Comparison of ENCODE assay signal across 11 cellular contexts in the genomic region with DNA sequence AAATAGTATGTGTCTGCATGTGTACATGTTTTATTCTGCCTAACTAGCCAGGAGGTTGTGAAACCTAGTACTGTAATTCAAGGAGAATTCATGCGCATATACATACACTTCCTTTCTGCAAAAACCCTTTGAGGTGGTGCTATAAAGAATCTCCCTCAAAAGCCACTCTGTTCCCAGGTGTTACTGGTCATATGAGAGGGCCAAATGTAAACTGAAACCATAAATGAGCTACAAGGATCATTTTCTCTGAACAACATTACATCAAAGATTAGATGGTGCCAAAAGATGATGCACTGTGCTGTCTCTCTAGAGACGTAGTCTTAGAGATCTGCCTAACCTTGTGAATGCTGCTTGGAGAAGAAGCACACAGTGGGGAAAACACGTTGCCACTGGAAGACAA. TPM values are rescaled to one million over a fixed set of nuclear protein-coding genes. Genes with fewer than 3 reads are reported as not detected.
A peak's percentile ranks its signal among the peaks of the same experiment; 100 is the strongest.
DNase-seq lines count a peak whose midpoint lies in the region; ATAC-seq, FAIRE-seq and TF ChIP-seq lines count a peak whose summit lies in the region.
"Had no signal": no experiment of that assay in that cellular context is flagged by ENCODE, and none has a peak within 500 bp of the region (broad histone marks: within the 10 kb centered on the region; RNA-seq: fewer than 3 reads in every experiment).

No MANE protein-coding gene starts in this region.

- H3K4me3 ChIP-seq in gastroesophageal sphincter (no peak overlapping the region), lower leg skin (ENCODE audit: low read depth, poor library complexity, severe bottlenecking) (no peak overlapping the region)
- H3K4me3 ChIP-seq: skin epidermis, thyroid gland had no signal

- intact Hi-C loops in lower leg skin (cut with DNase I; ENCODE audit: low total_unique reads) = no loop called here

- peak overlapping the region in 3 of 4 donors; percentile 81 for H3K27ac ChIP-seq in gastroesophageal sphincter
- H3K27ac ChIP-seq: skin epidermis, thyroid gland had no signal

- ATAC-seq in GM21786 (IDR thresholded peaks at IDR 0.05; ENCODE audit: unreplicated experiment) (peak; percentile 79), gastroesophageal sphincter (no peak), GM19035 (IDR thresholded peaks at IDR 0.05; ENCODE audit: unreplicated experiment) (no peak), GM18519 (IDR thresholded peaks at IDR 0.05; ENCODE audit: low FRiP score, unreplicated experiment) (no peak)
- ATAC-seq: effector memory CD8-positive, alpha-beta T cell had no signal

- no peaks in the 10 kb centered on the region for H3K27me3 ChIP-seq in gastroesophageal sphincter
- H3K27me3 ChIP-seq: thyroid gland had no signal

- peak; percentile 73 for FAIRE-seq in GM12892 (lab: Jason Lieb, UNC)

- DNase-seq in GM12892 (ENCODE audit: insufficient read length) = no peak
- DNase-seq in NCI-H2029 treated with DMSO at 0.1 percent for 48 hours (lab: John Stamatoyannopoulos, UW) = peak; percentile 92
- no peak for DNase-seq in lower leg skin (ENCODE audit: low spot score in 2 of 2)
- no peak for DNase-seq in activated gamma-delta T cell (lab: John Stamatoyannopoulos, UW)
- DNase-seq: effector memory CD8-positive, alpha-beta T cell; thyroid gland had no signal

- TF ChIP-seq POLR2A in GM12892 (IDR thresholded peaks at IDR 0.05; ENCODE audit: low read depth, low read length) = no peak
- TF ChIP-seq POLR2A in gastroesophageal sphincter (IDR thresholded peaks at IDR 0.05) = no peak
- TF ChIP-seq POLR2A in lower leg skin (IDR thresholded peaks at IDR 0.05) = no peak

- TF ChIP-seq EP300 in gastroesophageal sphincter (IDR thresholded peaks at IDR 0.05) = no peak

- no peaks in the 10 kb centered on the region for H3K9me3 ChIP-seq in gastroesophageal sphincter
- H3K9me3 ChIP-seq: thyroid gland had no signal

- WGBS in gastroesophageal sphincter (ENCODE audit: low coverage in 1 of 2), 2 donors = 41 to 54% methylated on average over 3 of the region's 3 CpGs
- WGBS in lower leg skin, 2 donors = 67 to 79% methylated on average over 3 of the region's 3 CpGs

- H3K4me1 ChIP-seq in gastroesophageal sphincter = peaks cover 19 to 92% (median 23%) of the 10 kb centered on the region in 3 donors

- no peaks in the 10 kb centered on the region for H3K36me3 ChIP-seq in gastroesophageal sphincter
- H3K36me3 ChIP-seq: thyroid gland had no signal

- no peak for TF ChIP-seq CTCF in gastroesophageal sphincter (IDR thresholded peaks at IDR 0.05)
- TF ChIP-seq CTCF in lower leg skin (IDR thresholded peaks at IDR 0.05) = no peak

RNA-seq across cellular contexts. Expression of gene NREP, which starts 15.7 kb away (rescaled TPM):
- polyA plus RNA-seq in GM12892 (2012; ENCODE audit: missing spikeins) = 52.6 TPM
- total RNA-seq in gastroesophageal sphincter (10 to 100 TPM in 3 of 4 donors, 1 to 10 TPM in 1; 8.3 to 24.7 (median 19.0) TPM), lower leg skin (1 to 10 TPM; 2.2 to 7.3 (median 2.4) TPM)
